Comparison of ENCODE assay signal across 8 cellular contexts in the genomic region with DNA sequence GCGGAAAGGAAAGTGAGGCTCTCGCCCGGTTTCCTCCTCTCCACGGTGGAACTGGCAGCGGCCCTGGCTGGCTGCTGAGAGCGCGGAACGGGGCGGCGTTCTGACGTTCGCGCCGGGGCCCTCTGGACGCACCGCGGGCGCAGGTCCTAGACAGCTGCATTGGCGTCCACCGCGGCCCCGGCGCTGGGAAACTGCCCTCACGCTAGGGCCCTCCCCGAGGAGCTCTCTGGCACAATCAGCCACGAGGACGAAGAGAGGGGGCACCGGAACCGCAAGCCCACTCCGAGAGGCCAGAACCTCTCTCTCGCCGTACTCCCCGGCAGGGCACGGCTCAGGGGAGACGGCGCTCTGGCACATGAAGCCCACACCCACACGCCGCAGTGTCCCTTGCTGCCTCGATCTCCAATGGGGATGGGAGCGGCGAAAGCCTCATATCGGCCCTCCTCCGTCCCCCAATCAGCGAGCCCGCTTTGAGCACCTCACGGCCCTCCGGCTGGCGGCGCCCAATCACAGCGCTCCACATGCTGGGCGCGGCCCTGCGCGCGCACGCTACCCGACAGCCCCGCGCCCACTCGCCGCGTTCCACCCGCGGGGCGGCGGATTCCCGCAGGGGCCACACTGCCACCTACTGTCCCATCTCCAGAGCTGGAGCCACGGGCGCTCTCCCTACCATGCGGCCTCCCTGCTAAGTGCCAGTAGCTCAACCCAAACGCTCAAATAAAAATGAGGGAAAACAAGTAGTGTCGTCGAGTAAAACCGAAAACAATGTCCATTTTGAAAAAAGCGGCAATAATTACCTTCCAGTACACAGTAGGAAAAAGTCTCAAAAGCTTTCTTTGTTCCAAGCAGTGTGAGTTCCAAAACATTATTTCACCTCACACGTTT.
DNase-seq lines count a peak whose midpoint lies in the region; ATAC-seq lines count a peak whose summit lies in the region.

No MANE protein-coding gene starts in this region.

- ATAC-seq in GM19023 (IDR thresholded peaks at IDR 0.05; ENCODE audit: unreplicated experiment): peak; percentile 96
- ATAC-seq in HG03196 (IDR thresholded peaks at IDR 0.05; ENCODE audit: unreplicated experiment): peak; percentile 91

- peak; percentile 99 for DNase-seq in AG20443 (ENCODE audit: low spot score)
- peak; percentile 87 for DNase-seq in NCI-H2227 treated with DMSO at 0.1 percent for 48 hours (lab: John Stamatoyannopoulos, UW)
- peak; percentile 86 to 93 (median 90) for DNase-seq in activated CD4-positive, CD25-positive, alpha-beta regulatory T cell (lab: John Stamatoyannopoulos, UW)
- peak; percentile 97 for DNase-seq in central memory CD4-positive, alpha-beta T cell
- peak; percentile 99 for DNase-seq in iris pigment epithelial cell (ENCODE audit: low read depth)
- DNase-seq in stimulated activated CD4-positive, alpha-beta T cell treated with anti-CD3 and anti-CD28 coated beads, Interleukin-12 subunit alpha, Interleukin-12 subunit beta, amount 100 ng/mL, for 24 hours (ENCODE audit: low read depth in 2 of 2): peak; percentile 91 to 93

Comparison
In these comparisons a context has a peak if more than half of its experiments do, and no peak if none do; other contexts are left out.
1. Peak in every context shown above with its lines: DNase-seq and ATAC-seq.